In the genomic region with DNA sequence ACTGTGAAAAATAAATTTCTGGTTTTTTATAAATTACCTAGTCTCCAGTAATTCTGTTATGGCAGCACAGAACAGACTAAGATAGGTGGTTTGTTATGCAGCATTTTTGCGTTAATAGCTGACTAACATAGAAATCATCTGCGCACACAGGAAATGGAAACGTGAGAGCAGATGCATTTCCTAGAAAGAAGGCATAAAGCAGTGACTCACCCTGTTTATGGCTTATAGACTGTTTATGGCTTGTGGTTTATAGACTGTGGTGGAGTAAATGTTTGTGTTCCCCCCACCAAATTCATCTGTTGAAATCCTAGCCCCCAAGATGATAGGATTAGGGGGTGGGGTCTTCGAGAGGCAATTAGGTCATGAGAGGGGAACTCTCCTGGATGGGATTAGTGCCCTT, we compare ENCODE assay signal across 22 cellular contexts. TPM values are rescaled to one million over a fixed set of nuclear protein-coding genes. Genes with fewer than 3 reads are reported as not detected.
DNase-seq lines count a peak whose midpoint lies in the region; ATAC-seq, FAIRE-seq and TF ChIP-seq lines count a peak whose summit lies in the region.
"Had no signal": no experiment of that assay in that cellular context is flagged by ENCODE, and none has a peak within 500 bp of the region (broad histone marks: within the 10 kb centered on the region; RNA-seq: fewer than 3 reads in every experiment).

No MANE protein-coding gene starts in this region.

- H4K8ac ChIP-seq in trophoblast cell (ENCODE audit: low read depth, low read length): no peak overlapping the region

- no peak overlapping the region for H3K4me3 Mint-ChIP-seq in activated CD4-positive, alpha-beta T cell treated with anti-CD3 and anti-CD28 coated beads for 36 hours
- H3K4me3 Mint-ChIP-seq: activated CD8-positive, alpha-beta T cell treated with anti-CD3 and anti-CD28 coated beads, Interleukin-2, amount 10 ng/mL, durations not matched to agents 7 days and 5 days; CD14-positive monocyte; neural progenitor cell had no signal

- peaks cover under 1% of the 10 kb centered on the region for H3K9me3 Mint-ChIP-seq in activated CD4-positive, alpha-beta T cell treated with anti-CD3 and anti-CD28 coated beads for 36 hours (ENCODE audit: low read depth)

- peaks cover 3% of the 10 kb centered on the region for H3K36me3 ChIP-seq in bronchial epithelial cell (ENCODE audit: control insufficient read depth, insufficient read depth, low read length)
- peaks cover 0 to under 1% of the 10 kb centered on the region in 2 experiments for H3K36me3 ChIP-seq in trophoblast cell (ENCODE audit: control insufficient read depth in 1 of 2, insufficient read depth in 2 of 2, low read length in 2 of 2)
- H3K36me3 ChIP-seq: cardiac muscle cell, neural progenitor cell, SJCRH30, WERI-Rb-1 had no signal

- H3K36me3 Mint-ChIP-seq in activated CD4-positive, alpha-beta T cell treated with anti-CD3 and anti-CD28 coated beads for 36 hours (ENCODE audit: low read depth): no peaks in the 10 kb centered on the region
- H3K36me3 Mint-ChIP-seq: CD14-positive monocyte had no signal

- H3K27ac Mint-ChIP-seq in activated CD4-positive, alpha-beta T cell treated with anti-CD3 and anti-CD28 coated beads for 36 hours: no peak overlapping the region
- H3K27ac Mint-ChIP-seq: activated CD8-positive, alpha-beta T cell treated with anti-CD3 and anti-CD28 coated beads, Interleukin-2, amount 10 ng/mL, durations not matched to agents 7 days and 5 days; CD14-positive monocyte; neural progenitor cell had no signal

- no peak overlapping the region for H3K14ac ChIP-seq in trophoblast cell (ENCODE audit: low read length)

- no peak overlapping the region for H2BK120ac ChIP-seq in trophoblast cell (ENCODE audit: insufficient read depth, low read length, poor library complexity)

- ATAC-seq in activated CD4-positive, alpha-beta T cell treated with anti-CD3 and anti-CD28 coated beads for 36 hours: peak; percentile 42
- no peak for ATAC-seq in HG03378 (IDR thresholded peaks at IDR 0.05; ENCODE audit: unreplicated experiment)
- ATAC-seq: activated CD8-positive, alpha-beta T cell treated with anti-CD3 and anti-CD28 coated beads, Interleukin-2, amount 10 ng/mL, durations not matched to agents 7 days and 5 days; esophagus mucosa; left ventricle myocardium superior; mucosa of descending colon had no signal

- H3K18ac ChIP-seq in trophoblast cell (ENCODE audit: low read length): no peak overlapping the region

- no peaks in the 10 kb centered on the region for H3K27me3 ChIP-seq in bronchial epithelial cell (ENCODE audit: control insufficient read depth, insufficient read depth, low read length)
- no peaks in the 10 kb centered on the region for H3K27me3 ChIP-seq in trophoblast cell (ENCODE audit: insufficient read depth, low read length)
- H3K27me3 ChIP-seq: cardiac muscle cell, neural progenitor cell, SJCRH30, vagina had no signal

- no peak overlapping the region for H3K4ac ChIP-seq in trophoblast cell (ENCODE audit: low read depth, low read length)

- no peak overlapping the region for H4K12ac ChIP-seq in trophoblast cell (ENCODE audit: low read depth, low read length)

- peaks cover 3% of the 10 kb centered on the region for H3K79me1 ChIP-seq in trophoblast cell (ENCODE audit: low read length)

- H3K4me1 ChIP-seq in trophoblast cell (ENCODE audit: control insufficient read depth in 1 of 2, insufficient read depth in 2 of 2, low read length in 2 of 2): peaks cover 5 to 7% of the 10 kb centered on the region in 2 experiments
- H3K4me1 ChIP-seq: neural progenitor cell, SJCRH30 had no signal

- CTCF ChIA-PET in activated CD4-positive, alpha-beta T cell treated with anti-CD3 and anti-CD28 coated beads for 36 hours (lab: Charles Lee): interaction anchor here (0.9 to 1.3 kb wide), 7 partner anchors 9 to 385 kb away, joined by 3 to 7 read pairs (median 4); no protein-coding TSS in a partner anchor

- H3K9me3 ChIP-seq in trophoblast cell (ENCODE audit: insufficient read depth, low read depth, low read length): peaks cover under 1% of the 10 kb centered on the region
- H3K9me3 ChIP-seq: mucosa of descending colon, SJCRH30, vagina had no signal

- POLR2A ChIA-PET in activated CD4-positive, alpha-beta T cell treated with anti-CD3 and anti-CD28 coated beads for 36 hours (lab: Charles Lee): no interaction called here

- no peak overlapping the region for H3K9ac ChIP-seq in trophoblast cell (ENCODE audit: low read length)
- H3K9ac ChIP-seq: neural progenitor cell had no signal

- H2BK12ac ChIP-seq in trophoblast cell (ENCODE audit: low read length): no peak overlapping the region

- no peak for TF ChIP-seq CTCF in bronchial epithelial cell (IDR thresholded peaks at IDR 0.05; ENCODE audit: insufficient read depth, low read length, severe bottlenecking)

- no peaks in the 10 kb centered on the region for H3K79me2 ChIP-seq in trophoblast cell (ENCODE audit: control insufficient read depth, insufficient read depth, low read length, poor library complexity)

- H2AK5ac ChIP-seq in trophoblast cell (ENCODE audit: low read length): no peak overlapping the region

- no peak overlapping the region for H4K91ac ChIP-seq in trophoblast cell (ENCODE audit: low read depth, low read length)

- no peak overlapping the region for H3K27ac ChIP-seq in trophoblast cell (ENCODE audit: low read depth, low read length)
- H3K27ac ChIP-seq: cardiac muscle cell, neural progenitor cell, SJCRH30, vagina, WERI-Rb-1 had no signal

- peaks cover 20% of the 10 kb centered on the region for H3K27me3 Mint-ChIP-seq in activated CD4-positive, alpha-beta T cell treated with anti-CD3 and anti-CD28 coated beads for 36 hours

- WGBS in trophoblast cell (ENCODE audit: extremely low coverage, insufficient coverage, insufficient read length): no CpG with 5 or more reads among the region's 4 CpGs

- no peak for DNase-seq in activated CD4-positive, alpha-beta T cell treated with anti-CD3 and anti-CD28 coated beads for 36 hours
- DNase-seq in activated CD4-positive, alpha-beta T cell treated with anti-CD3 and anti-CD28 coated beads, Interleukin-2, amount 50 U/mL, for 1 hour: no peak
- DNase-seq in M059J (ENCODE audit: low read depth) (peak; percentile 56), bronchial epithelial cell (ENCODE audit: low read depth) (peak; percentile 86), trophoblast cell (peak; percentile 23 to 70), DMS 273 treated with DMSO at 0.1 percent for 48 hours (lab: John Stamatoyannopoulos, UW) (no peak)
- no peak for DNase-seq in stimulated activated CD4-positive, alpha-beta T cell treated with anti-CD3 and anti-CD28 coated beads, Interleukin-4, amount 100 ng/mL, for 4 hours
- DNase-seq: activated CD8-positive, alpha-beta T cell treated with anti-CD3 and anti-CD28 coated beads, Interleukin-2, amount 10 ng/mL, durations not matched to agents 7 days and 5 days; head of caudate nucleus; left ventricle myocardium superior; mucosa of descending colon; OCI-M1; SJCRH30; stimulated activated CD8-positive, alpha-beta memory T cell treated with anti-CD3 and anti-CD28 coated beads, Interleukin-4, amount 100 ng/mL, for 48 hours; substantia nigra; WERI-Rb-1 had no signal

- intact Hi-C loops in activated CD4-positive, alpha-beta T cell treated with anti-CD3 and anti-CD28 coated beads for 36 hours (cut with DNase I, micrococcal nuclease): no loop called here

- H3K4me1 Mint-ChIP-seq in activated CD4-positive, alpha-beta T cell treated with anti-CD3 and anti-CD28 coated beads for 36 hours: no peaks in the 10 kb centered on the region
- H3K4me1 Mint-ChIP-seq: CD14-positive monocyte had no signal

- H3K4me3 ChIP-seq in bronchial epithelial cell (ENCODE audit: low read depth, low read length) (no peak overlapping the region), trophoblast cell (ENCODE audit: low read depth, low read length) (no peak overlapping the region)
- H3K4me3 ChIP-seq: cardiac muscle cell, mucosa of descending colon, neural progenitor cell, SJCRH30, vagina had no signal

- H3K4me2 ChIP-seq in trophoblast cell (ENCODE audit: low read length): no peak overlapping the region
- H3K4me2 ChIP-seq: neural progenitor cell had no signal

- no peak overlapping the region for H2BK5ac ChIP-seq in trophoblast cell (ENCODE audit: low read depth, low read length, poor library complexity)

- no peak overlapping the region for H2AFZ ChIP-seq in trophoblast cell (ENCODE audit: insufficient read depth, low read length, poor library complexity)
- H2AFZ ChIP-seq: neural progenitor cell had no signal

- no peak overlapping the region for H3K23ac ChIP-seq in trophoblast cell (ENCODE audit: low read length)

- no peak for FAIRE-seq in bronchial epithelial cell (lab: Jason Lieb, UNC)

RNA-seq across cellular contexts. Expression of a gene that starts 18.3 kb away (rescaled TPM):
- under 1 TPM; 0.25 to 0.26 TPM for total RNA-seq in activated CD4-positive, alpha-beta T cell treated with anti-CD3 and anti-CD28 coated beads for 36 hours
- 7.7 and 21.3 TPM in 2 replicates for total RNA-seq in M059J (2014; rRNA removed; shearing (Covaris generic))
- 36.9 and 40.7 TPM in 2 replicates for total RNA-seq in bronchial epithelial cell
- polyA plus RNA-seq in trophoblast cell (2013): 40.4 and 46.3 TPM in 2 replicates
- total RNA-seq: cardiac muscle cell had no signal
- polyA plus RNA-seq: CD14-positive monocyte had no signal

Comparison
In these comparisons a context has a peak if more than half of its experiments do, and no peak if none do; other contexts are left out.
1. DNase-seq: peak in M059J (single experiment), bronchial epithelial cell (single experiment) and trophoblast cell (2 of 2); none in activated CD4-positive, alpha-beta T cell treated with anti-CD3 and anti-CD28 coated beads for 36 hours (single experiment), activated CD4-positive, alpha-beta T cell treated with anti-CD3 and anti-CD28 coated beads, Interleukin-2, amount 50 U/mL, for 1 hour (single experiment), stimulated activated CD4-positive, alpha-beta T cell treated with anti-CD3 and anti-CD28 coated beads, Interleukin-4, amount 100 ng/mL, for 4 hours (0 of 2) and DMS 273 treated with DMSO at 0.1 percent for 48 hours (single experiment).